Comparison of ENCODE assay signal across 14 cellular contexts in genomic region chr5:174371600-174372094, GRCh38.
DNase-seq lines count a peak whose midpoint lies in the region; ATAC-seq and TF ChIP-seq lines count a peak whose summit lies in the region.
"Had no signal": no experiment of that assay in that cellular context is flagged by ENCODE, and none has a peak within 500 bp of the region (broad histone marks: within the 10 kb centered on the region; RNA-seq: fewer than 3 reads in every experiment).

No MANE protein-coding gene starts in this region.

- POLR2A ChIA-PET in A673 (lab: Charles Lee; ENCODE audit: low non-redundant PET) = no interaction called here
- POLR2A ChIA-PET in HEK293 (lab: Yijun Ruan, JAX) = interaction anchor here (0.9 to 1.3 kb wide), 5 partner anchors 11 to 36 kb away, joined by 3 to 5 read pairs (median 4); no protein-coding TSS in a partner anchor
- POLR2A ChIA-PET in RWPE1 (lab: Yijun Ruan, JAX; ENCODE audit: low non-redundant PET) = no interaction called here

- intact Hi-C loops in A673 (cut with micrococcal nuclease; ENCODE audit: unreplicated experiment) = no loop called here
- intact Hi-C loops in CD14-positive monocyte (cut with micrococcal nuclease) = no loop called here

- no peak for TF ChIP-seq CTCF in A673 (conservative IDR thresholded peaks at IDR 0.05; ENCODE audit: low read depth, low read length)
- no peak for TF ChIP-seq CTCF in HEK293 (tag by site-specific recombination; IDR thresholded peaks at IDR 0.05)
- no peak for TF ChIP-seq CTCF in RWPE1 (conservative IDR thresholded peaks at IDR 0.05; ENCODE audit: low read depth)
- TF ChIP-seq CTCF in fibroblast of villous mesenchyme (IDR thresholded peaks at IDR 0.05; ENCODE audit: insufficient read depth, low read depth, low read length) = no peak
- TF ChIP-seq CTCF in CD14-positive monocyte (IDR thresholded peaks at IDR 0.05) = no peak

- no TSS peak for BruUV-seq in A673 (replicated peaks; lab: Mats Ljungman, UMichigan)

- no peaks in the 10 kb centered on the region for H3K4me1 Mint-ChIP-seq in CD14-positive monocyte

- no peaks in the 10 kb centered on the region for H3K36me3 Mint-ChIP-seq in CD14-positive monocyte

- H3K27me3 ChIP-seq in A673 (replicated peaks; ENCODE audit: insufficient read depth, low read depth, low read length, poor library complexity) = peaks cover 5% of the 10 kb centered on the region
- H3K27me3 ChIP-seq: Peyer's patch had no signal

- no peaks in the 10 kb centered on the region for H3K9me3 ChIP-seq in A673 (ENCODE audit: low read depth, low read length, poor library complexity, severe bottlenecking)
- no peaks in the 10 kb centered on the region for H3K9me3 ChIP-seq in HEK293 (ENCODE audit: control insufficient read depth, insufficient read depth, low read depth, low read length)
- H3K9me3 ChIP-seq: Peyer's patch had no signal

- peaks cover 0 to 3% (median 2%) of the 10 kb centered on the region in 7 donors for H3K9me3 Mint-ChIP-seq in CD14-positive monocyte

- CTCF ChIA-PET in A673 (lab: Charles Lee) (no interaction called here), HEK293 (lab: Yijun Ruan, JAX) (interaction anchor here (1.1 kb wide), 1 partner anchor 31 kb away, joined by 5 read pairs; no protein-coding TSS in a partner anchor), RWPE1 (lab: Yijun Ruan, JAX) (no interaction called here)

- H3K36me3 ChIP-seq in A673 (ENCODE audit: insufficient read depth, low read length, poor library complexity, severe bottlenecking) (no peaks in the 10 kb centered on the region), HEK293 (ENCODE audit: control insufficient read depth in 2 of 2, insufficient read depth in 1 of 2, low read length in 2 of 2) (no peaks in the 10 kb centered on the region)
- H3K36me3 ChIP-seq: Peyer's patch had no signal

- H3K4me3 Mint-ChIP-seq in CD14-positive monocyte = no peak overlapping the region

- H3K4me3 ChIP-seq in A673 (ENCODE audit: low read depth, low read length, poor library complexity, severe bottlenecking) (no peak overlapping the region), HEK293 (ENCODE audit: low read depth, low read length) (no peak overlapping the region), fibroblast of villous mesenchyme (ENCODE audit: low read depth, low read length) (no peak overlapping the region)
- H3K4me3 ChIP-seq: Peyer's patch, skin epidermis had no signal

- no peak for ATAC-seq in GM21528 (IDR thresholded peaks at IDR 0.05; ENCODE audit: low FRiP score, unreplicated experiment)

- no peak overlapping the region for H3K27ac Mint-ChIP-seq in CD14-positive monocyte

- H3K27ac ChIP-seq in A673 (ENCODE audit: low read depth, low read length, poor library complexity, severe bottlenecking) (no peak overlapping the region), HEK293 (ENCODE audit: extremely low read depth, low read depth, low read length) (peak overlapping the region; percentile 80), RWPE1 (peak overlapping the region; percentile 9; the same call in 1 of the 2 replicates)
- H3K27ac ChIP-seq: Peyer's patch, skin epidermis had no signal

- DNase-seq in A673 (ENCODE audit: low spot score) (peak; percentile 70), RWPE1 (ENCODE audit: low spot score) (no peak), fibroblast of villous mesenchyme (ENCODE audit: low read depth) (peak; percentile 11), NCI-H1930 (lab: John Stamatoyannopoulos, UW) (no peak), CD14-positive monocyte (ENCODE audit: low spot score) (no peak)
- no peak for DNase-seq in stimulated activated CD4-positive, alpha-beta T cell treated with anti-CD3 and anti-CD28 coated beads, Interleukin-1b, Interleukin-23, amount 100 ng/mL, for 48 hours
- DNase-seq: activated CD4-positive, alpha-beta T cell treated with anti-CD3 and anti-CD28 coated beads, Interleukin-2, amount 50 U/mL, for 48 hours; NCI-H1417 treated with DMSO at 0.1 percent for 48 hours; NCI-H446; occipital lobe; Peyer's patch had no signal

- H3K27me3 Mint-ChIP-seq in CD14-positive monocyte (ENCODE audit: low read depth in 3 of 3) = peaks cover 3 to 8% (median 4%) of the 10 kb centered on the region in 3 donors

- H3K4me1 ChIP-seq in A673 (ENCODE audit: insufficient read depth, low read length, poor library complexity, severe bottlenecking) = no peaks in the 10 kb centered on the region
- H3K4me1 ChIP-seq in HEK293 (ENCODE audit: control insufficient read depth, insufficient read depth, low read length) = peaks cover 15% of the 10 kb centered on the region
- H3K4me1 ChIP-seq: Peyer's patch had no signal

TF ChIP-seq in HEK293, 187 proteins besides CTCF, POLR2A, EP300 and RAD21 (continues in another document):
- TF ChIP-seq ZNF792 (tag by site-specific recombination; IDR thresholded peaks at IDR 0.05) (no peak), ZBTB1 (tag by site-specific recombination; IDR thresholded peaks at IDR 0.05) (peak; percentile 97), REPIN1 (tag by site-specific recombination; IDR thresholded peaks at IDR 0.05; ENCODE audit: low read depth) (no peak), ZNF571 (tag by site-specific recombination; IDR thresholded peaks at IDR 0.05) (no peak), HOXC10 (CRISPR knock-in tag; IDR thresholded peaks at IDR 0.05) (no peak), PRDM6 (tag by site-specific recombination; IDR thresholded peaks at IDR 0.05) (peak; percentile 93), ZNF530 (tag by site-specific recombination; IDR thresholded peaks at IDR 0.05; ENCODE audit: low read depth) (no peak), ZNF707 (tag by site-specific recombination; IDR thresholded peaks at IDR 0.05) (no peak), ZNF514 (tag by site-specific recombination; IDR thresholded peaks at IDR 0.05) (no peak), HOXD13 (CRISPR knock-in tag; IDR thresholded peaks at IDR 0.05; ENCODE audit: borderline replicate concordance) (peak; percentile 37; the same call in 1 of the 2 replicates), GLIS2 (tag by site-specific recombination; IDR thresholded peaks at IDR 0.05) (peak; percentile 72), YY1 (tag by site-specific recombination; IDR thresholded peaks at IDR 0.05) (no peak), ZFP37 (tag by site-specific recombination; IDR thresholded peaks at IDR 0.05) (peak; percentile 71; the same call in 1 of the 2 replicates)
- TF ChIP-seq, protein P1, sequence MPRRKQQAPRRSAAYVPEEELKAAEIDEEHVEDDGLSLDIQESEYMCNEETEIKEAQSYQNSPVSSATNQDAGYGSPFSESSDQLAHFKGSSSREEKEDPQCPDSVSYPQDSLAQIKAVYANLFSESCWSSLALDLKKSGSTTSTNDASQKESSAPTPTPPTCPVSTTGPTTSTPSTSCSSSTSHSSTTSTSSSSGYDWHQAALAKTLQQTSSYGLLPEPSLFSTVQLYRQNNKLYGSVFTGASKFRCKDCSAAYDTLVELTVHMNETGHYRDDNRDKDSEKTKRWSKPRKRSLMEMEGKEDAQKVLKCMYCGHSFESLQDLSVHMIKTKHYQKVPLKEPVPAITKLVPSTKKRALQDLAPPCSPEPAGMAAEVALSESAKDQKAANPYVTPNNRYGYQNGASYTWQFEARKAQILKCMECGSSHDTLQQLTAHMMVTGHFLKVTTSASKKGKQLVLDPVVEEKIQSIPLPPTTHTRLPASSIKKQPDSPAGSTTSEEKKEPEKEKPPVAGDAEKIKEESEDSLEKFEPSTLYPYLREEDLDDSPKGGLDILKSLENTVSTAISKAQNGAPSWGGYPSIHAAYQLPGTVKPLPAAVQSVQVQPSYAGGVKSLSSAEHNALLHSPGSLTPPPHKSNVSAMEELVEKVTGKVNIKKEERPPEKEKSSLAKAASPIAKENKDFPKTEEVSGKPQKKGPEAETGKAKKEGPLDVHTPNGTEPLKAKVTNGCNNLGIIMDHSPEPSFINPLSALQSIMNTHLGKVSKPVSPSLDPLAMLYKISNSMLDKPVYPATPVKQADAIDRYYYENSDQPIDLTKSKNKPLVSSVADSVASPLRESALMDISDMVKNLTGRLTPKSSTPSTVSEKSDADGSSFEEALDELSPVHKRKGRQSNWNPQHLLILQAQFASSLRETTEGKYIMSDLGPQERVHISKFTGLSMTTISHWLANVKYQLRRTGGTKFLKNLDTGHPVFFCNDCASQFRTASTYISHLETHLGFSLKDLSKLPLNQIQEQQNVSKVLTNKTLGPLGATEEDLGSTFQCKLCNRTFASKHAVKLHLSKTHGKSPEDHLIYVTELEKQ (tag by site-specific recombination; IDR thresholded peaks at IDR 0.05; ENCODE audit: borderline replicate concordance) = peak; percentile 95; the same call in 1 of the 2 replicates
- TF ChIP-seq, protein P2, sequence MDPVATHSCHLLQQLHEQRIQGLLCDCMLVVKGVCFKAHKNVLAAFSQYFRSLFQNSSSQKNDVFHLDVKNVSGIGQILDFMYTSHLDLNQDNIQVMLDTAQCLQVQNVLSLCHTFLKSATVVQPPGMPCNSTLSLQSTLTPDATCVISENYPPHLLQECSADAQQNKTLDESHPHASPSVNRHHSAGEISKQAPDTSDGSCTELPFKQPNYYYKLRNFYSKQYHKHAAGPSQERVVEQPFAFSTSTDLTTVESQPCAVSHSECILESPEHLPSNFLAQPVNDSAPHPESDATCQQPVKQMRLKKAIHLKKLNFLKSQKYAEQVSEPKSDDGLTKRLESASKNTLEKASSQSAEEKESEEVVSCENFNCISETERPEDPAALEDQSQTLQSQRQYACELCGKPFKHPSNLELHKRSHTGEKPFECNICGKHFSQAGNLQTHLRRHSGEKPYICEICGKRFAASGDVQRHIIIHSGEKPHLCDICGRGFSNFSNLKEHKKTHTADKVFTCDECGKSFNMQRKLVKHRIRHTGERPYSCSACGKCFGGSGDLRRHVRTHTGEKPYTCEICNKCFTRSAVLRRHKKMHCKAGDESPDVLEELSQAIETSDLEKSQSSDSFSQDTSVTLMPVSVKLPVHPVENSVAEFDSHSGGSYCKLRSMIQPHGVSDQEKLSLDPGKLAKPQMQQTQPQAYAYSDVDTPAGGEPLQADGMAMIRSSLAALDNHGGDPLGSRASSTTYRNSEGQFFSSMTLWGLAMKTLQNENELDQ (tag by site-specific recombination; IDR thresholded peaks at IDR 0.05; ENCODE audit: low read depth) = no peak

Comparison
In these comparisons a context has a peak if more than half of its experiments do, and no peak if none do; other contexts are left out.
1. DNase-seq: peak in A673 (single experiment) and fibroblast of villous mesenchyme (single experiment); none in RWPE1 (single experiment), NCI-H1930 (0 of 2), CD14-positive monocyte (single experiment) and stimulated activated CD4-positive, alpha-beta T cell treated with anti-CD3 and anti-CD28 coated beads, Interleukin-1b, Interleukin-23, amount 100 ng/mL, for 48 hours (single experiment).